Comparison of ENCODE assay signal across 8 cellular contexts in the genomic region with DNA sequence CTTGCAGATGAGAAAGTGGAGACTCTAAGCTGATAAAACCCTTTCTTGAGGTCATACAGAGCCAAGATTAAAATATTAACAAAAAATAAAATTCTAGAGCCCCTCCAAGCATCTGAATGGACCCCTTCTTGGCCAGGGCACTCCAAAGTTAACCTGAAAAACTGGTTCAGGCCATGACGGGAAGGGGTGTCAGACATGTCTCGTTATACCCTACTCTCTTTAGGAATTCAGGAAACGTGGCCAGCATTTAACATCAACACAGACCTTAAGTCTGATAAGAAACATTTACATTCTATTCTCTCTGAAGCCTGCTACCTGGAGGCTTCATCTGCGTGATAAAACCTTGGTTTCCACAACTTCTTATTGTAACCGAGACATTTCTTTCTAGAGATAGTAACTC. TPM values are rescaled to one million over a fixed set of nuclear protein-coding genes. Genes with fewer than 3 reads are reported as not detected.
DNase-seq lines count a peak whose midpoint lies in the region; ATAC-seq and TF ChIP-seq lines count a peak whose summit lies in the region.
"Had no signal": no experiment of that assay in that cellular context is flagged by ENCODE, and none has a peak within 500 bp of the region (broad histone marks: within the 10 kb centered on the region; RNA-seq: fewer than 3 reads in every experiment).

No MANE protein-coding gene starts in this region.

- H3K4me1 ChIP-seq in GM23248 (ENCODE audit: insufficient read depth) (0 out of 2 replicates have a peak, but pooled peaks cover 3% of the 10 kb centered on the region), PC-3 (ENCODE audit: insufficient read depth, low read length) (peaks cover 33% of the 10 kb centered on the region), skeletal muscle satellite cell (ENCODE audit: control insufficient read depth, insufficient read depth, low read length) (peaks cover 26% of the 10 kb centered on the region)

- H3K36me3 ChIP-seq in GM23248 (ENCODE audit: low read depth) = no peaks in the 10 kb centered on the region
- H3K36me3 ChIP-seq in PC-3 (ENCODE audit: low read depth, low read length) = no peaks in the 10 kb centered on the region
- H3K36me3 ChIP-seq in skeletal muscle satellite cell (ENCODE audit: insufficient read depth, low read length) = no peaks in the 10 kb centered on the region

- no peaks in the 10 kb centered on the region for H4K20me1 ChIP-seq in GM23248 (ENCODE audit: insufficient read depth)
- no peaks in the 10 kb centered on the region for H4K20me1 ChIP-seq in PC-3 (ENCODE audit: low read length)

- H3F3A ChIP-seq in GM23248 (ENCODE audit: insufficient read depth) (no peaks in the 10 kb centered on the region), PC-3 (ENCODE audit: low read length, unreplicated experiment) (no peaks in the 10 kb centered on the region)

- TF ChIP-seq CTCF in PC-3 (conservative IDR thresholded peaks at IDR 0.05; ENCODE audit: low read depth, low read length) = no peak

- DNase-seq in GM23248 (no peak), PC-3 (no peak), left kidney (ENCODE audit: low read depth, low spot score) (peak; percentile 58), mucosa of gallbladder (ENCODE audit: low spot score) (no peak), HUDEP-2 (lab: John Stamatoyannopoulos, UW; ENCODE audit: unreplicated experiment in 76 of 76) (no peak), SHP77 treated with DMSO at 0.1 percent for 48 hours (lab: John Stamatoyannopoulos, UW) (no peak)

- CTCF ChIA-PET in PC-3 (lab: Charles Lee) = interaction anchor here (1.0 kb wide), 2 partner anchors 13 to 25 kb away, joined by 4 to 5 read pairs; no protein-coding TSS in a partner anchor

- no peaks in the 10 kb centered on the region for H3K9me3 ChIP-seq in GM23248 (ENCODE audit: low read depth)
- no peaks in the 10 kb centered on the region for H3K9me3 ChIP-seq in PC-3 (ENCODE audit: low read length)
- H3K9me3 ChIP-seq in skeletal muscle satellite cell (replicated peaks; ENCODE audit: low read length) = no peaks in the 10 kb centered on the region

- POLR2A ChIA-PET in PC-3 (lab: Charles Lee; ENCODE audit: unreplicated experiment) = no interaction called here

- 55 to 58% methylated on average over 5 of the region's 5 CpGs for WGBS in GM23248 (ENCODE audit: low coverage in 1 of 2, low lambda C conversion rate in 2 of 2, missing lambda C conversion rate in 2 of 2), 2 experiments

- H3K27ac ChIP-seq in GM23248 (no peak overlapping the region), PC-3 (ENCODE audit: low read length) (peak overlapping the region; percentile 84)
- H3K27ac ChIP-seq: HL-60 had no signal

- H3K4me3 ChIP-seq in GM23248 (no peak overlapping the region), PC-3 (ENCODE audit: low read length) (no peak overlapping the region), skeletal muscle satellite cell (ENCODE audit: low read length) (no peak overlapping the region)

- H3K79me2 ChIP-seq in GM23248 (ENCODE audit: insufficient read depth) (no peaks in the 10 kb centered on the region), PC-3 (ENCODE audit: low read length) (no peaks in the 10 kb centered on the region)

- H3K9me2 ChIP-seq in GM23248 (ENCODE audit: insufficient read depth) (no peaks in the 10 kb centered on the region), PC-3 (replicated peaks; ENCODE audit: low read length) (no peaks in the 10 kb centered on the region)

- BruUV-seq in PC-3 (replicated peaks; lab: Mats Ljungman, UMichigan) = no TSS peak

- intact Hi-C loops in PC-3 (cut with micrococcal nuclease) = loop anchor here (10.0 kb wide), 4 partner anchors 631 to 1511 kb away; partner anchors contain the start of gene CPEB2

- H3K4me2 ChIP-seq in GM23248 (ENCODE audit: unreplicated experiment) (no peak overlapping the region), PC-3 (ENCODE audit: low read length) (peak overlapping the region; percentile 95), skeletal muscle satellite cell (ENCODE audit: low read length) (peak overlapping the region; percentile 88)

- H3K9ac ChIP-seq in GM23248 (no peak overlapping the region), PC-3 (ENCODE audit: low read length) (peak overlapping the region; percentile 85), skeletal muscle satellite cell (ENCODE audit: low read depth, low read length) (no peak overlapping the region)

- H2AFZ ChIP-seq in GM23248 (peak overlapping the region; percentile 94; the same call in 1 of the 2 replicates), PC-3 (ENCODE audit: low read length) (peak overlapping the region; percentile 88)

- no peak for ATAC-seq in PC-3

- H3K27me3 ChIP-seq in GM23248 (replicated peaks; ENCODE audit: insufficient read depth) = no peaks in the 10 kb centered on the region
- H3K27me3 ChIP-seq in PC-3 (ENCODE audit: low read length) = no peaks in the 10 kb centered on the region
- H3K27me3 ChIP-seq in skeletal muscle satellite cell (ENCODE audit: control insufficient read depth, insufficient read depth, low read length) = no peaks in the 10 kb centered on the region

- in situ Hi-C loops in GM23248 (cut with MboI) = loop anchor here (25.0 kb wide), 1 partner anchor 1509 kb away; no protein-coding TSS in a partner anchor

RNA-seq across cellular contexts. Expression of gene BOD1L1, which starts 25.8 kb away (rescaled TPM):
- total RNA-seq in GM23248 (2014; rRNA removed; shearing (Covaris generic)) = 16.5 and 17.3 TPM in 2 replicates
- 6.3 and 6.6 TPM in 2 replicates for polyA plus RNA-seq in GM23248 (2016; fragmentation: Nextera tagmentation; extraction: Ambion mirVana)
- 22.0 and 27.2 TPM in 2 replicates for total RNA-seq in PC-3 (2014; rRNA removed)
- total RNA-seq in skeletal muscle satellite cell (2012; rRNA removed) = 16.6 and 19.8 TPM in 2 replicates
- 36.1 TPM for total RNA-seq in mucosa of gallbladder
